17 cellular contexts compared by ENCODE assay signal in genomic region chr12:106369624-106370346, GRCh38. TPM values are rescaled to one million over a fixed set of nuclear protein-coding genes. Genes with fewer than 3 reads are reported as not detected.
DNase-seq lines count a peak whose midpoint lies in the region; ATAC-seq and TF ChIP-seq lines count a peak whose summit lies in the region.
"Had no signal": no experiment of that assay in that cellular context is flagged by ENCODE, and none has a peak within 500 bp of the region (broad histone marks: within the 10 kb centered on the region; RNA-seq: fewer than 3 reads in every experiment).

No MANE protein-coding gene starts in this region.

- no peak overlapping the region for H3K9ac ChIP-seq in Karpas-422 (ENCODE audit: low read length)
- H3K9ac ChIP-seq: BLaER1 treated with 17β-estradiol and CSF1 and Interleukin-3, amounts not matched to agents 10 nM and 100 nM had no signal

- TF ChIP-seq CTCF in AG09309 (IDR thresholded peaks at IDR 0.05; ENCODE audit: control insufficient read depth, insufficient read depth, low read depth, low read length, missing control alignments): no peak
- TF ChIP-seq CTCF in lower lobe of right lung (IDR thresholded peaks at IDR 0.05): no peak

- CTCF ChIA-PET in activated CD4-positive, alpha-beta T cell treated with anti-CD3 and anti-CD28 coated beads for 36 hours (lab: Charles Lee): no interaction called here
- CTCF ChIA-PET in activated naive CD4-positive, alpha-beta T cell treated with anti-CD3 and anti-CD28 coated beads for 36 hours (lab: Charles Lee): no interaction called here

- H3K9me2 ChIP-seq in Karpas-422 (replicated peaks; ENCODE audit: insufficient read depth, low read length): no peaks in the 10 kb centered on the region

- TF ChIP-seq RAD21 in Ishikawa (IDR thresholded peaks at IDR 0.05; ENCODE audit: low read depth): no peak

- no peak overlapping the region for H3K4me3 Mint-ChIP-seq in activated CD4-positive, alpha-beta T cell treated with anti-CD3 and anti-CD28 coated beads for 36 hours
- no peak overlapping the region for H3K4me3 Mint-ChIP-seq in activated naive CD4-positive, alpha-beta T cell treated with anti-CD3 and anti-CD28 coated beads for 36 hours
- H3K4me3 Mint-ChIP-seq: H9, natural killer cell had no signal

- H3K36me3 ChIP-seq in lower lobe of right lung: peaks cover 37% of the 10 kb centered on the region
- H3K36me3 ChIP-seq in Karpas-422 (ENCODE audit: insufficient read depth, low read length): peaks cover 62% of the 10 kb centered on the region

- no peaks in the 10 kb centered on the region for H3K4me1 ChIP-seq in lower lobe of right lung
- H3K4me1 ChIP-seq in Karpas-422 (ENCODE audit: low read length): no peaks in the 10 kb centered on the region

- no peaks in the 10 kb centered on the region for H3K4me1 Mint-ChIP-seq in activated CD4-positive, alpha-beta T cell treated with anti-CD3 and anti-CD28 coated beads for 36 hours
- no peaks in the 10 kb centered on the region for H3K4me1 Mint-ChIP-seq in activated naive CD4-positive, alpha-beta T cell treated with anti-CD3 and anti-CD28 coated beads for 36 hours (ENCODE audit: low read depth)
- H3K4me1 Mint-ChIP-seq: H9, natural killer cell had no signal

- peaks cover 5% of the 10 kb centered on the region for H3K9me3 Mint-ChIP-seq in activated CD4-positive, alpha-beta T cell treated with anti-CD3 and anti-CD28 coated beads for 36 hours (ENCODE audit: low read depth)
- peaks cover 4% of the 10 kb centered on the region for H3K9me3 Mint-ChIP-seq in activated naive CD4-positive, alpha-beta T cell treated with anti-CD3 and anti-CD28 coated beads for 36 hours
- H3K9me3 Mint-ChIP-seq: natural killer cell had no signal

- H3K4me3 ChIP-seq in AG09309 (ENCODE audit: control insufficient read depth, low read depth, low read length): no peak overlapping the region
- no peak overlapping the region for H3K4me3 ChIP-seq in lower lobe of right lung
- H3K4me3 ChIP-seq in Karpas-422 (ENCODE audit: low read length): no peak overlapping the region
- H3K4me3 ChIP-seq: BLaER1 treated with 17β-estradiol and CSF1 and Interleukin-3, amounts not matched to agents 10 nM and 100 nM; dorsolateral prefrontal cortex had no signal

- H4K20me1 ChIP-seq in Karpas-422 (ENCODE audit: insufficient read depth, low read depth, low read length): no peaks in the 10 kb centered on the region
- H4K20me1 ChIP-seq: BLaER1 treated with 17β-estradiol and CSF1 and Interleukin-3, amounts not matched to agents 10 nM and 100 nM had no signal

- H3K79me2 ChIP-seq in Karpas-422 (ENCODE audit: low read length): 0 out of 2 replicates have a peak, but pooled peaks cover 5% of the 10 kb centered on the region

- no peaks in the 10 kb centered on the region for H3K27me3 Mint-ChIP-seq in activated CD4-positive, alpha-beta T cell treated with anti-CD3 and anti-CD28 coated beads for 36 hours
- H3K27me3 Mint-ChIP-seq in activated naive CD4-positive, alpha-beta T cell treated with anti-CD3 and anti-CD28 coated beads for 36 hours (ENCODE audit: low read depth): no peaks in the 10 kb centered on the region

- H3K4me2 ChIP-seq in Karpas-422 (ENCODE audit: low read depth, low read length, poor library complexity, severe bottlenecking): no peak overlapping the region

- no peak overlapping the region for H3K27ac ChIP-seq in lower lobe of right lung
- no peak overlapping the region for H3K27ac ChIP-seq in Karpas-422 (ENCODE audit: low read length)
- H3K27ac ChIP-seq: BLaER1 treated with 17β-estradiol and CSF1 and Interleukin-3, amounts not matched to agents 10 nM and 100 nM; dorsolateral prefrontal cortex had no signal

- H3K9me3 ChIP-seq in lower lobe of right lung: no peaks in the 10 kb centered on the region
- no peaks in the 10 kb centered on the region; the same call in 1 of the 2 replicates for H3K9me3 ChIP-seq in Karpas-422 (ENCODE audit: low read length)

- H3K27me3 ChIP-seq in lower lobe of right lung (ENCODE audit: low read depth): no peaks in the 10 kb centered on the region
- H3K27me3 ChIP-seq in Karpas-422 (ENCODE audit: low read length): no peaks in the 10 kb centered on the region
- H3K27me3 ChIP-seq: BLaER1 treated with 17β-estradiol and CSF1 and Interleukin-3, amounts not matched to agents 10 nM and 100 nM; dorsolateral prefrontal cortex had no signal

- POLR2A ChIA-PET in activated CD4-positive, alpha-beta T cell treated with anti-CD3 and anti-CD28 coated beads for 36 hours (lab: Charles Lee): no interaction called here

- peaks cover 38% of the 10 kb centered on the region for H3K36me3 Mint-ChIP-seq in activated CD4-positive, alpha-beta T cell treated with anti-CD3 and anti-CD28 coated beads for 36 hours (ENCODE audit: low read depth)
- peaks cover 33% of the 10 kb centered on the region for H3K36me3 Mint-ChIP-seq in activated naive CD4-positive, alpha-beta T cell treated with anti-CD3 and anti-CD28 coated beads for 36 hours (ENCODE audit: low read depth)

- intact Hi-C loops in lower lobe of right lung (cut with DNase I): no loop called here
- intact Hi-C loops in activated CD4-positive, alpha-beta T cell treated with anti-CD3 and anti-CD28 coated beads for 36 hours (cut with DNase I, micrococcal nuclease): no loop called here
- intact Hi-C loops in activated naive CD4-positive, alpha-beta T cell treated with anti-CD3 and anti-CD28 coated beads for 36 hours (cut with micrococcal nuclease): no loop called here

- no peak overlapping the region for H3K27ac Mint-ChIP-seq in activated CD4-positive, alpha-beta T cell treated with anti-CD3 and anti-CD28 coated beads for 36 hours
- no peak overlapping the region for H3K27ac Mint-ChIP-seq in activated naive CD4-positive, alpha-beta T cell treated with anti-CD3 and anti-CD28 coated beads for 36 hours
- H3K27ac Mint-ChIP-seq: H9, natural killer cell had no signal

- no peak overlapping the region for H2AFZ ChIP-seq in Karpas-422 (ENCODE audit: low read length)

- TF ChIP-seq EP300 in Ishikawa (IDR thresholded peaks at IDR 0.05; ENCODE audit: borderline replicate concordance): no peak

- peak; percentile 82 to 95 for ATAC-seq in lower lobe of right lung
- ATAC-seq in activated CD4-positive, alpha-beta T cell treated with anti-CD3 and anti-CD28 coated beads for 36 hours: no peak
- ATAC-seq: natural killer cell had no signal

- DNase-seq in AG09309 (ENCODE audit: low read depth): peak; percentile 67
- peak; percentile 36 for DNase-seq in dedifferentiated amniotic fluid mesenchymal stem cell (ENCODE audit: extremely low spot score)
- DNase-seq in lower lobe of right lung: no peak
- no peak for DNase-seq in activated CD4-positive, alpha-beta T cell treated with anti-CD3 and anti-CD28 coated beads for 36 hours
- no peak for DNase-seq in SKM-1 treated with dmso at 0.1 percent for 144 hours (lab: John Stamatoyannopoulos, UW; ENCODE audit: unreplicated experiment)
- DNase-seq in Karpas-422: no peak
- no peak for DNase-seq in activated naive CD4-positive, alpha-beta T cell treated with anti-CD3 and anti-CD28 coated beads for 36 hours
- DNase-seq: activated CD4-positive, CD25-positive, alpha-beta regulatory T cell treated with anti-CD3 and anti-CD28 coated beads, Interleukin-2, amount 50 U/mL, for 72 hours; activated gamma-delta T cell treated with Interleukin-2 at 50 U/mL for 16 hours; dorsolateral prefrontal cortex; H9; MV-4-11; natural killer cell; NCI-H524; stimulated activated CD4-positive, alpha-beta T cell treated with anti-CD3 and anti-CD28 coated beads, Interleukin-12 subunit alpha, Interleukin-12 subunit beta, amount 100 ng/mL, for 4 hours had no signal

TF ChIP-seq in Ishikawa, 13 proteins besides CTCF, POLR2A, EP300 and RAD21:
- TF ChIP-seq TEAD4 (IDR thresholded peaks at IDR 0.05) (peak; percentile 64), CEBPB (IDR thresholded peaks at IDR 0.05) (no peak), USF1 (IDR thresholded peaks at IDR 0.05) (no peak)

RNA-seq across cellular contexts. Expression of gene POLR3B, which starts 12.2 kb away (rescaled TPM):
- total RNA-seq in lower lobe of right lung: 9.6 TPM
- total RNA-seq in activated CD4-positive, alpha-beta T cell treated with anti-CD3 and anti-CD28 coated beads for 36 hours: 10 to 100 TPM in 1 of 2 experiments, 1 to 10 TPM in 1; 9.1 to 11.7 TPM
- 10.0 and 13.6 TPM in 2 replicates for total RNA-seq in Karpas-422 (2014; rRNA removed; shearing (Covaris generic); ENCODE audit: low replicate concordance)
- total RNA-seq in activated naive CD4-positive, alpha-beta T cell treated with anti-CD3 and anti-CD28 coated beads for 36 hours: 1 to 10 TPM; 6.4 to 6.8 TPM

Comparison
In these comparisons a context has a peak if more than half of its experiments do, and no peak if none do; other contexts are left out.
1. DNase-seq: peak in AG09309 (single experiment) and dedifferentiated amniotic fluid mesenchymal stem cell (single experiment); none in lower lobe of right lung (single experiment), activated CD4-positive, alpha-beta T cell treated with anti-CD3 and anti-CD28 coated beads for 36 hours (single experiment), SKM-1 treated with dmso at 0.1 percent for 144 hours (single experiment), Karpas-422 (single experiment) and activated naive CD4-positive, alpha-beta T cell treated with anti-CD3 and anti-CD28 coated beads for 36 hours (single experiment).